Comparison of ENCODE assay signal across 19 cellular contexts in the genomic region with DNA sequence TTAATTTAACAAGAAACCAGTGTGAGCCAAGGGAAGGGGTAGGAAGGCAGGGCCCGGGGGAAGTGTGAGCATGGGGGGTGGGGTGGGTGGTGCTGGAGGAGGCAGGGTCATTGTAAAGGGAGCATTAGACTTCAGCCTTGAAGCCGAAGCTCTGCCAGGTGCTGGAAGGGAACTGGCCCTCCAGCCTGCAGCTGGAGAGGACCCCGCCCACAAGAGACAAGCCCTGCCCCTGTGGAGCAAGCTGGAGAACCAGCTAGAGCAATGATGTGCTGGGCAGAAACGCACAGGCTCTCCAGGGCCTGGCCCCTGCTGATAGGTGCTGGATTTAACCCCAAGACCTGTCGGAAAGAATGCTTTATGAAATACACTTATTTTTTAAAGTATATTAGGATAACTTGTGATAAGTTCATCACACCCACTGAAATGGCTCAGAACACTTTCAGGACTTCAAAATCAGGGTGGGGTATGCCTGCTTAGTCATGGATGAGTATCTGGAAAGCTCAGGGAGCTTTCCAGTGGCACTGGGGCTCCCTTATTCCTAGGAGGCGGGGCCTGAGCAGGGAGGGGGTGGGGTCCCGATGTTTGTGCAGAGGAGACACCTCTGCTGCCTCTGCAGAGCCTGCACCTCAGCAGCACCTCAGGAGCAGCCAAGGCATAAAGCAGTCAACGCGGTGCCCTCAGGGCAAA. TPM values are rescaled to one million over a fixed set of nuclear protein-coding genes. Genes with fewer than 3 reads are reported as not detected.
DNase-seq lines count a peak whose midpoint lies in the region; ATAC-seq and TF ChIP-seq lines count a peak whose summit lies in the region.
"Had no signal": no experiment of that assay in that cellular context is flagged by ENCODE, and none has a peak within 500 bp of the region (broad histone marks: within the 10 kb centered on the region; RNA-seq: fewer than 3 reads in every experiment).

No MANE protein-coding gene starts in this region.

- H3K9me3 ChIP-seq in DND-41 (ENCODE audit: insufficient read depth, low read length, severe bottlenecking) (no peaks in the 10 kb centered on the region), PC-3 (ENCODE audit: low read length) (no peaks in the 10 kb centered on the region)

- intact Hi-C loops in PC-3 (cut with micrococcal nuclease) (no loop called here), posterior cingulate gyrus (cut with DNase I) (no loop called here)

- H4K20me1 ChIP-seq in DND-41 (ENCODE audit: insufficient read depth, low read length) (no peaks in the 10 kb centered on the region), KMS-11 (ENCODE audit: insufficient read depth) (peaks cover 13% of the 10 kb centered on the region), PC-3 (ENCODE audit: low read length) (no peaks in the 10 kb centered on the region)
- H4K20me1 ChIP-seq: BLaER1 treated with 17β-estradiol and CSF1 and Interleukin-3, amounts not matched to agents 10 nM and 100 nM had no signal

- BruUV-seq in PC-3 (replicated peaks; lab: Mats Ljungman, UMichigan): no TSS peak

- DNase-seq in DND-41 (peak; percentile 13), PC-3 (peak; percentile 50), left kidney (ENCODE audit: low read depth, low spot score) (peak; percentile 24), posterior cingulate gyrus (no peak)
- DNase-seq in activated CD4-positive, alpha-beta T cell treated with anti-CD3 and anti-CD28 coated beads for 4 hours: no peak
- no peak for DNase-seq in naive thymus-derived CD8-positive, alpha-beta T cell
- DNase-seq: activated naive CD4-positive, alpha-beta T cell; dermis blood vessel endothelial cell; DMS79 treated with DMSO at 0.1 percent for 48 hours; heart right ventricle; NCI-H1436; psoas muscle; stimulated activated CD4-positive, alpha-beta T cell treated with anti-CD3 and anti-CD28 coated beads, Interleukin-12 subunit alpha, Interleukin-12 subunit beta, amount 100 ng/mL, for 4 hours had no signal

- H3K4me2 ChIP-seq in DND-41 (ENCODE audit: insufficient read depth, low read length): no peak overlapping the region
- H3K4me2 ChIP-seq in KMS-11: peak overlapping the region; percentile 66
- H3K4me2 ChIP-seq in PC-3 (ENCODE audit: low read length): no peak overlapping the region
- H3K4me2 ChIP-seq: BLaER1 treated with 17β-estradiol and CSF1 and Interleukin-3, amounts not matched to agents 10 nM and 100 nM had no signal

- no peak overlapping the region for H3K27ac Mint-ChIP-seq in stimulated activated memory B cell treated with anti-CD40 and anti-IgM and Interleukin-4, amounts not matched to agents 10 μg/mL and 1 μg/mL and 100 μg/mL, for 72 hours
- H3K27ac Mint-ChIP-seq in naive thymus-derived CD8-positive, alpha-beta T cell: no peak overlapping the region

- ATAC-seq in DND-41 (ENCODE audit: insufficient read depth, low read depth) (no peak), PC-3 (peak; percentile 35; the same call in 1 of the 2 replicates)
- no peak for ATAC-seq in stimulated activated memory B cell treated with anti-CD40 and anti-IgM and Interleukin-4, amounts not matched to agents 10 μg/mL and 1 μg/mL and 100 μg/mL, for 72 hours
- ATAC-seq in naive thymus-derived CD8-positive, alpha-beta T cell: no peak
- ATAC-seq: esophagus mucosa, left colon had no signal

- H3K27me3 ChIP-seq in DND-41 (ENCODE audit: insufficient read depth, low read length, poor library complexity) (no peaks in the 10 kb centered on the region), KMS-11 (ENCODE audit: insufficient read depth, low read depth) (no peaks in the 10 kb centered on the region), PC-3 (ENCODE audit: low read length) (no peaks in the 10 kb centered on the region)
- H3K27me3 ChIP-seq: BLaER1 treated with 17β-estradiol and CSF1 and Interleukin-3, amounts not matched to agents 10 nM and 100 nM; heart right ventricle had no signal

- H2AFZ ChIP-seq in DND-41 (ENCODE audit: low read depth, low read length): no peak overlapping the region
- no peak overlapping the region for H2AFZ ChIP-seq in KMS-11 (ENCODE audit: low read depth)
- no peak overlapping the region for H2AFZ ChIP-seq in PC-3 (ENCODE audit: low read length)

- POLR2A ChIA-PET in PC-3 (lab: Charles Lee; ENCODE audit: unreplicated experiment): no interaction called here
- POLR2A ChIA-PET in naive thymus-derived CD8-positive, alpha-beta T cell (lab: Charles Lee): no interaction called here

- no peak overlapping the region for H3K4me3 Mint-ChIP-seq in stimulated activated memory B cell treated with anti-CD40 and anti-IgM and Interleukin-4, amounts not matched to agents 10 μg/mL and 1 μg/mL and 100 μg/mL, for 72 hours
- H3K4me3 Mint-ChIP-seq in naive thymus-derived CD8-positive, alpha-beta T cell: no peak overlapping the region

- H3K27ac ChIP-seq in DND-41 (ENCODE audit: low read length): no peak overlapping the region
- H3K27ac ChIP-seq in KMS-11: no peak overlapping the region
- H3K27ac ChIP-seq in PC-3 (ENCODE audit: low read length): no peak overlapping the region
- H3K27ac ChIP-seq: BLaER1 treated with 17β-estradiol and CSF1 and Interleukin-3, amounts not matched to agents 10 nM and 100 nM; heart right ventricle; psoas muscle had no signal

- H3K9me3 Mint-ChIP-seq in stimulated activated memory B cell treated with anti-CD40 and anti-IgM and Interleukin-4, amounts not matched to agents 10 μg/mL and 1 μg/mL and 100 μg/mL, for 72 hours: peaks cover 4% of the 10 kb centered on the region
- H3K9me3 Mint-ChIP-seq in naive thymus-derived CD8-positive, alpha-beta T cell: peaks cover 0 to 8% (median 3%) of the 10 kb centered on the region in 9 donors

- H3K36me3 ChIP-seq in DND-41 (ENCODE audit: insufficient read depth, low read length) (no peaks in the 10 kb centered on the region), KMS-11 (ENCODE audit: insufficient read depth) (peaks cover 5% of the 10 kb centered on the region; the same call in 1 of the 2 replicates), PC-3 (ENCODE audit: low read depth, low read length) (no peaks in the 10 kb centered on the region)
- H3K36me3 ChIP-seq: BLaER1 treated with 17β-estradiol and CSF1 and Interleukin-3, amounts not matched to agents 10 nM and 100 nM; heart right ventricle had no signal

- CTCF ChIA-PET in PC-3 (lab: Charles Lee): no interaction called here

- no peaks in the 10 kb centered on the region for H3F3A ChIP-seq in PC-3 (ENCODE audit: low read length, unreplicated experiment)

- H3K9ac ChIP-seq in DND-41 (ENCODE audit: low read depth, low read length) (no peak overlapping the region), KMS-11 (no peak overlapping the region), PC-3 (ENCODE audit: low read length) (no peak overlapping the region)
- H3K9ac ChIP-seq: BLaER1 treated with 17β-estradiol and CSF1 and Interleukin-3, amounts not matched to agents 10 nM and 100 nM had no signal

- H3K4me1 Mint-ChIP-seq in stimulated activated memory B cell treated with anti-CD40 and anti-IgM and Interleukin-4, amounts not matched to agents 10 μg/mL and 1 μg/mL and 100 μg/mL, for 72 hours: peaks cover 10% of the 10 kb centered on the region
- no peaks in the 10 kb centered on the region for H3K4me1 Mint-ChIP-seq in naive thymus-derived CD8-positive, alpha-beta T cell

- H3K9me2 ChIP-seq in PC-3 (replicated peaks; ENCODE audit: low read length): no peaks in the 10 kb centered on the region

- TF ChIP-seq CTCF in DND-41 (IDR thresholded peaks at IDR 0.05; ENCODE audit: borderline replicate concordance, extremely low read depth, low read length, poor library complexity, severe bottlenecking): no peak
- TF ChIP-seq CTCF in KMS-11 (conservative IDR thresholded peaks at IDR 0.05; ENCODE audit: low read depth, low read length): no peak
- TF ChIP-seq CTCF in PC-3 (conservative IDR thresholded peaks at IDR 0.05; ENCODE audit: low read depth, low read length): no peak

- H3K36me3 Mint-ChIP-seq in stimulated activated memory B cell treated with anti-CD40 and anti-IgM and Interleukin-4, amounts not matched to agents 10 μg/mL and 1 μg/mL and 100 μg/mL, for 72 hours: no peaks in the 10 kb centered on the region
- peaks cover 0 to 8% (median 0%) of the 10 kb centered on the region in 3 donors for H3K36me3 Mint-ChIP-seq in naive thymus-derived CD8-positive, alpha-beta T cell

- H3K4me1 ChIP-seq in DND-41 (ENCODE audit: insufficient read depth, low read length) (no peaks in the 10 kb centered on the region), KMS-11 (ENCODE audit: low read depth, poor library complexity, severe bottlenecking) (peaks cover 97% of the 10 kb centered on the region), PC-3 (ENCODE audit: insufficient read depth, low read length) (peaks cover 23% of the 10 kb centered on the region)

- H3K79me2 ChIP-seq in DND-41 (ENCODE audit: insufficient read depth, low read length) (no peaks in the 10 kb centered on the region), KMS-11 (ENCODE audit: insufficient read depth, low read depth) (peaks cover 91% of the 10 kb centered on the region), PC-3 (ENCODE audit: low read length) (no peaks in the 10 kb centered on the region)

- peaks cover 44% of the 10 kb centered on the region for H3K27me3 Mint-ChIP-seq in stimulated activated memory B cell treated with anti-CD40 and anti-IgM and Interleukin-4, amounts not matched to agents 10 μg/mL and 1 μg/mL and 100 μg/mL, for 72 hours
- peaks cover 7 to 26% (median 19%) of the 10 kb centered on the region in 5 donors for H3K27me3 Mint-ChIP-seq in naive thymus-derived CD8-positive, alpha-beta T cell

- H3K4me3 ChIP-seq in DND-41 (ENCODE audit: low read depth in 1 of 2, low read length in 2 of 2) (no peak overlapping the region), KMS-11 (IDR thresholded peaks at IDR 0.05; ENCODE audit: insufficient read depth, low read depth, low read length) (no peak overlapping the region), PC-3 (ENCODE audit: low read length) (no peak overlapping the region)
- H3K4me3 ChIP-seq: BLaER1 treated with 17β-estradiol and CSF1 and Interleukin-3, amounts not matched to agents 10 nM and 100 nM; heart right ventricle; psoas muscle had no signal

RNA-seq across cellular contexts. Expression of gene UBE2QL1, which starts 27.1 kb away (rescaled TPM):
- 7.4 and 8.8 TPM in 2 replicates for total RNA-seq in PC-3 (2014; rRNA removed)
- total RNA-seq in naive thymus-derived CD8-positive, alpha-beta T cell: not detected
- not detected for polyA plus RNA-seq in naive thymus-derived CD8-positive, alpha-beta T cell
- total RNA-seq: activated CD8-positive, alpha-beta memory T cell treated with anti-CD3 and anti-CD28 coated beads for 36 hours; esophagus mucosa had no signal

Comparison
In these comparisons a context has a peak if more than half of its experiments do, and no peak if none do; other contexts are left out.
1. DNase-seq: peak in DND-41 (single experiment), PC-3 (single experiment) and left kidney (single experiment); none in posterior cingulate gyrus (0 of 10), activated CD4-positive, alpha-beta T cell treated with anti-CD3 and anti-CD28 coated beads for 4 hours (0 of 2) and naive thymus-derived CD8-positive, alpha-beta T cell (0 of 10).